Comparison of ENCODE assay signal across 9 cellular contexts in genomic region chr15:64686130-64686735, GRCh38.
A peak's percentile ranks its signal among the peaks of the same experiment; 100 is the strongest.
DNase-seq lines count a peak whose midpoint lies in the region; ATAC-seq and TF ChIP-seq lines count a peak whose summit lies in the region.
"Had no signal": no experiment of that assay in that cellular context is flagged by ENCODE, and none has a peak within 500 bp of the region (broad histone marks: within the 10 kb centered on the region; RNA-seq: fewer than 3 reads in every experiment).

No MANE protein-coding gene starts in this region.

- no peaks in the 10 kb centered on the region for H3K9me3 Mint-ChIP-seq in activated CD4-positive, alpha-beta T cell treated with anti-CD3 and anti-CD28 coated beads, Interleukin-2, amount 10 ng/mL, durations not matched to agents 24 days and 14 days
- H3K9me3 Mint-ChIP-seq: activated naive CD8-positive, alpha-beta T cell treated with anti-CD3 and anti-CD28 coated beads, Interleukin-2, amount 10 ng/mL, durations not matched to agents 7 days and 5 days had no signal

- no peak overlapping the region for H2AFZ ChIP-seq in fibroblast of lung (ENCODE audit: low read length)

- H3K4me3 ChIP-seq in fibroblast of lung (replicated peaks in 1 of 4; ENCODE audit: control extremely low read depth in 1 of 4, insufficient read depth in 1 of 4, low read depth in 3 of 4, low read length in 4 of 4) (no peak overlapping the region), prostate gland (no peak overlapping the region)

- no peaks in the 10 kb centered on the region for H4K20me1 ChIP-seq in fibroblast of lung (ENCODE audit: control insufficient read depth, extremely low read depth, insufficient read depth, low read length)

- WGBS in prostate gland: 62% methylated on average over 10 of the region's 10 CpGs

- no peaks in the 10 kb centered on the region for H3K27me3 Mint-ChIP-seq in activated CD4-positive, alpha-beta T cell treated with anti-CD3 and anti-CD28 coated beads, Interleukin-2, amount 10 ng/mL, durations not matched to agents 24 days and 14 days
- H3K27me3 Mint-ChIP-seq: activated naive CD8-positive, alpha-beta T cell treated with anti-CD3 and anti-CD28 coated beads, Interleukin-2, amount 10 ng/mL, durations not matched to agents 7 days and 5 days had no signal

- peaks cover 26% of the 10 kb centered on the region for H3K36me3 ChIP-seq in fibroblast of lung (ENCODE audit: control insufficient read depth, insufficient read depth, low read length)
- peaks cover 0 to 9% of the 10 kb centered on the region in 2 donors for H3K36me3 ChIP-seq in prostate gland

- no peak for TF ChIP-seq POLR2A in prostate gland (IDR thresholded peaks at IDR 0.05)

- no peak overlapping the region for H3K4me2 ChIP-seq in fibroblast of lung (ENCODE audit: extremely low read depth, insufficient read depth, low read length)

- H3K9ac ChIP-seq in fibroblast of lung (ENCODE audit: insufficient read depth, low read length): no peak overlapping the region

- H3K27ac ChIP-seq in fibroblast of lung (ENCODE audit: insufficient read depth, low read length) (no peak overlapping the region), prostate gland (no peak overlapping the region)

- no peaks in the 10 kb centered on the region for H3K4me1 ChIP-seq in fibroblast of lung (ENCODE audit: control insufficient read depth, extremely low read depth, insufficient read depth, low read length)
- no peaks in the 10 kb centered on the region for H3K4me1 ChIP-seq in prostate gland (replicated peaks)

- peaks cover 1% of the 10 kb centered on the region for H3K4me1 Mint-ChIP-seq in activated CD4-positive, alpha-beta T cell treated with anti-CD3 and anti-CD28 coated beads, Interleukin-2, amount 10 ng/mL, durations not matched to agents 24 days and 14 days
- H3K4me1 Mint-ChIP-seq: activated naive CD8-positive, alpha-beta T cell treated with anti-CD3 and anti-CD28 coated beads, Interleukin-2, amount 10 ng/mL, durations not matched to agents 7 days and 5 days had no signal

- H3K9me3 ChIP-seq in fibroblast of lung (ENCODE audit: control insufficient read depth, insufficient read depth, low read depth, low read length) (no peaks in the 10 kb centered on the region), prostate gland (no peaks in the 10 kb centered on the region)

- peaks cover 56% of the 10 kb centered on the region for H3K36me3 Mint-ChIP-seq in activated CD4-positive, alpha-beta T cell treated with anti-CD3 and anti-CD28 coated beads, Interleukin-2, amount 10 ng/mL, durations not matched to agents 24 days and 14 days (ENCODE audit: low read depth)

- intact Hi-C loops in activated CD4-positive, alpha-beta T cell treated with anti-CD3 and anti-CD28 coated beads, Interleukin-2, amount 10 ng/mL, durations not matched to agents 24 days and 14 days (cut with micrococcal nuclease): loop anchor here (1.0 to 2.0 kb wide), 2 partner anchors 15 to 42 kb away; no protein-coding TSS in a partner anchor
- intact Hi-C loops in prostate gland (cut with DNase I): loop anchor here (5.0 kb wide), 1 partner anchor 126 kb away; no protein-coding TSS in a partner anchor

- TF ChIP-seq CTCF in fibroblast of lung (conservative IDR thresholded peaks at IDR 0.05 in 1 of 2, IDR thresholded peaks at IDR 0.05 in 1 of 2; ENCODE audit: low read depth in 1 of 2, low read length in 2 of 2) (peak; percentile 72 to 84), prostate gland (IDR thresholded peaks at IDR 0.05) (peak; percentile 45 to 80 (median 69))

- ATAC-seq in SK-N-SH treated with all-trans-retinoic acid at 6 μM for 48 hours (peak; percentile 41; the same call in 2 of the 3 replicates), GM19395 (IDR thresholded peaks at IDR 0.05; ENCODE audit: unreplicated experiment) (no peak)

- H3K27ac Mint-ChIP-seq in activated CD4-positive, alpha-beta T cell treated with anti-CD3 and anti-CD28 coated beads, Interleukin-2, amount 10 ng/mL, durations not matched to agents 24 days and 14 days: no peak overlapping the region
- H3K27ac Mint-ChIP-seq: activated naive CD8-positive, alpha-beta T cell treated with anti-CD3 and anti-CD28 coated beads, Interleukin-2, amount 10 ng/mL, durations not matched to agents 7 days and 5 days had no signal

- H3K79me2 ChIP-seq in fibroblast of lung (ENCODE audit: control insufficient read depth, insufficient read depth, low read length): no peaks in the 10 kb centered on the region

- peak; percentile 81 for DNase-seq in activated CD4-positive, alpha-beta T cell treated with anti-CD3 and anti-CD28 coated beads, Interleukin-2, amount 10 ng/mL, durations not matched to agents 24 days and 14 days
- DNase-seq in activated CD4-positive, alpha-beta T cell treated with anti-CD3 and anti-CD28 coated beads, Interleukin-2, amount 50 U/mL, for 4 hours: no peak
- DNase-seq in KG1 (lab: John Stamatoyannopoulos, UW) (peak; percentile 22), fibroblast of lung (ENCODE audit: low read depth in 2 of 2) (peak; percentile 41 to 80), prostate gland (ENCODE audit: low spot score) (no peak)
- no peak for DNase-seq in activated CD4-positive, alpha-beta T cell treated with anti-CD3 and anti-CD28 coated beads for 1 hour
- DNase-seq: activated naive CD8-positive, alpha-beta T cell treated with anti-CD3 and anti-CD28 coated beads, Interleukin-2, amount 10 ng/mL, durations not matched to agents 7 days and 5 days had no signal

- no peak overlapping the region for H3K4me3 Mint-ChIP-seq in activated CD4-positive, alpha-beta T cell treated with anti-CD3 and anti-CD28 coated beads, Interleukin-2, amount 10 ng/mL, durations not matched to agents 24 days and 14 days
- H3K4me3 Mint-ChIP-seq: activated naive CD8-positive, alpha-beta T cell treated with anti-CD3 and anti-CD28 coated beads, Interleukin-2, amount 10 ng/mL, durations not matched to agents 7 days and 5 days had no signal

- H3K27me3 ChIP-seq in fibroblast of lung (ENCODE audit: control insufficient read depth, insufficient read depth, low read length): no peaks in the 10 kb centered on the region
- no peaks in the 10 kb centered on the region for H3K27me3 ChIP-seq in prostate gland (replicated peaks; ENCODE audit: insufficient read depth)

TF ChIP-seq in SK-N-SH treated with all-trans-retinoic acid at 6 μM for 48 hours, 23 proteins besides CTCF, POLR2A, EP300 and RAD21:
- TF ChIP-seq ZNF565 (CRISPR knock-in tag; conservative IDR thresholded peaks at IDR 0.05; ENCODE audit: low read depth): no peak

Comparison
In these comparisons a context has a peak if more than half of its experiments do, and no peak if none do; other contexts are left out.
1. DNase-seq: peak in activated CD4-positive, alpha-beta T cell treated with anti-CD3 and anti-CD28 coated beads, Interleukin-2, amount 10 ng/mL, durations not matched to agents 24 days and 14 days (single experiment), KG1 (single experiment) and fibroblast of lung (2 of 2); none in activated CD4-positive, alpha-beta T cell treated with anti-CD3 and anti-CD28 coated beads, Interleukin-2, amount 50 U/mL, for 4 hours (0 of 2), prostate gland (single experiment) and activated CD4-positive, alpha-beta T cell treated with anti-CD3 and anti-CD28 coated beads for 1 hour (single experiment).